ENCODE assay signal across 17 cellular contexts in the genomic region with DNA sequence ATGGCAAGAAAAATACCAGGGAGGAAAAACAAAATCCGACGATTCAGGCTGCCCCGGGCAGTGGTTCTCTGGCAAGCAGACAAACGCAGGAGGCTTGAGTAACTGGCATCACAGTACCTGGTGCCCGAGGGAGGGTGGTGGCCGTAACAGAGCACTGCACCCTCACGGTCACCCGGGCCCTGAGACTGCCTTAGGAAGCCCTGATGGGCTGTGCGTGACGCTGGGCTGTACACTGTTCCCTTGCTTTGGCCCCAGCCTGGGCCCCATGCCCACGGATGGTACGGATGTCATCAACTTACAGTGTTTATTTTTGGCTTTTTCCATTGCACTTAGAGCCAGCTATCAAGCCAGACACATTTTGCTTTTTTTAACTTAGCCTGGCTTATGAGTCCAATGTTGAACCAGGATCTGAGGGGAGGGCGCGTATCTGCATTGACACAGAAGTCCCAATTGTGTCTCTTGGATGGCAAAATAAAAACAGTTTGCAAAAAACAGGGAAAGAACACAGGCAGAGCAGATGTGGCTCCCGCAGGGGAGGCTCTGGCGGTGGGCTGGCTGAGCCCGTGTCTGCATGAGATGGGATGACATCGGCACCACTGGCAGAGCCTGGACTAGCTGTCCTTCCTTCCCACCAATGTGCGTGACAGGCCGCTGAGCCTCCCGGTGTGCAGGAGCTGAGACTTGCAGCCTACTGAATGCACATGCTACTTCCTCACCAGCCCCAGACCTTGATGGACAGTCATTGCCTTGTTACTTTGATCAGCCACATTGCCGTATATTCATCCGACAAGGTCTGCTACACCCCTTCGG.
DNase-seq lines count a peak whose midpoint lies in the region; ATAC-seq and TF ChIP-seq lines count a peak whose summit lies in the region.
"Had no signal": no experiment of that assay in that cellular context is flagged by ENCODE, and none has a peak within 500 bp of the region (broad histone marks: within the 10 kb centered on the region; RNA-seq: fewer than 3 reads in every experiment).

No MANE protein-coding gene starts in this region.

- peak overlapping the region in 1 of 2 donors; percentile 4 for H3K27ac ChIP-seq in ascending aorta
- peak overlapping the region; percentile 58 to 97 (median 90) for H3K27ac ChIP-seq in heart left ventricle
- no peak overlapping the region for H3K27ac ChIP-seq in psoas muscle
- H3K27ac ChIP-seq: ovary had no signal

- H3K4me1 Mint-ChIP-seq in stimulated activated effector memory CD8-positive, alpha-beta T cell treated with anti-CD3 and anti-CD28 coated beads, Interleukin-12 subunit alpha, Interleukin-12 subunit beta, amount 100 ng/mL, for 72 hours: no peaks in the 10 kb centered on the region
- H3K4me1 Mint-ChIP-seq: activated CD4-positive, alpha-beta T cell treated with anti-CD3 and anti-CD28 coated beads, Interleukin-2, amount 10 ng/mL, durations not matched to agents 7 days and 5 days; B cell; endodermal cell; memory B cell; stimulated activated memory B cell treated with anti-CD40 and anti-IgM and Interleukin-4, amounts not matched to agents 10 μg/mL and 1 μg/mL and 100 μg/mL, for 72 hours had no signal

- no peaks in the 10 kb centered on the region for H3K9me3 Mint-ChIP-seq in stimulated activated effector memory CD8-positive, alpha-beta T cell treated with anti-CD3 and anti-CD28 coated beads, Interleukin-12 subunit alpha, Interleukin-12 subunit beta, amount 100 ng/mL, for 72 hours
- H3K9me3 Mint-ChIP-seq: activated CD4-positive, alpha-beta T cell treated with anti-CD3 and anti-CD28 coated beads, Interleukin-2, amount 10 ng/mL, durations not matched to agents 7 days and 5 days; endodermal cell had no signal

- no peaks in the 10 kb centered on the region for H3K36me3 Mint-ChIP-seq in stimulated activated effector memory CD8-positive, alpha-beta T cell treated with anti-CD3 and anti-CD28 coated beads, Interleukin-12 subunit alpha, Interleukin-12 subunit beta, amount 100 ng/mL, for 72 hours
- H3K36me3 Mint-ChIP-seq: memory B cell; stimulated activated memory B cell treated with anti-CD40 and anti-IgM and Interleukin-4, amounts not matched to agents 10 μg/mL and 1 μg/mL and 100 μg/mL, for 72 hours had no signal

- TF ChIP-seq CTCF in ascending aorta (IDR thresholded peaks at IDR 0.05): peak in 2 of 3 experiments; percentile 20 to 32
- TF ChIP-seq CTCF in heart left ventricle (IDR thresholded peaks at IDR 0.05): peak in 9 of 12 donors; percentile 9 to 54 (median 24)
- TF ChIP-seq CTCF in psoas muscle (IDR thresholded peaks at IDR 0.05): no peak

- peaks cover 0 to 2% of the 10 kb centered on the region in 2 donors for H3K4me1 ChIP-seq in ascending aorta
- peaks cover 0 to 21% (median 12%) of the 10 kb centered on the region in 12 donors for H3K4me1 ChIP-seq in heart left ventricle
- peaks cover 10% of the 10 kb centered on the region for H3K4me1 ChIP-seq in psoas muscle

- H3K4me3 ChIP-seq in ascending aorta (no peak overlapping the region), heart left ventricle (no peak overlapping the region), psoas muscle (no peak overlapping the region)
- H3K4me3 ChIP-seq: ovary had no signal

- no peaks in the 10 kb centered on the region for H3K9me3 ChIP-seq in ascending aorta
- no peaks in the 10 kb centered on the region for H3K9me3 ChIP-seq in heart left ventricle
- no peaks in the 10 kb centered on the region for H3K9me3 ChIP-seq in psoas muscle
- H3K9me3 ChIP-seq: ovary had no signal

- H3K27me3 ChIP-seq in ascending aorta: no peaks in the 10 kb centered on the region
- H3K27me3 ChIP-seq in heart left ventricle: no peaks in the 10 kb centered on the region
- peaks cover 0 to 2% (median 0%) of the 10 kb centered on the region in 3 donors for H3K27me3 ChIP-seq in psoas muscle (ENCODE audit: insufficient read depth in 3 of 3, low read length in 2 of 3)
- H3K27me3 ChIP-seq: ovary had no signal

- 38 to 54% (median 46%) methylated on average over 24 of the region's 24 CpGs for WGBS in heart left ventricle, 4 donors
- WGBS in psoas muscle, 3 donors: 29 to 44% (median 31%) methylated on average over 23 to 24 of the region's 24 CpGs

- intact Hi-C loops in ascending aorta (cut with DNase I): no loop called here
- intact Hi-C loops in heart left ventricle (cut with DNase I): loop anchor here in 5 of 10 donors (5.0 to 10.0 kb wide), 5 partner anchors 119 to 179 kb away; no protein-coding TSS in a partner anchor
- intact Hi-C loops in psoas muscle (cut with DNase I): no loop called here

- peak; percentile 98 to 99 (median 98) for ATAC-seq in heart left ventricle
- ATAC-seq in psoas muscle: peak; percentile 78 to 99 (median 90)
- no peak for ATAC-seq in HG02938 (IDR thresholded peaks at IDR 0.05; ENCODE audit: unreplicated experiment)
- ATAC-seq in GM18867 (IDR thresholded peaks at IDR 0.05; ENCODE audit: unreplicated experiment): no peak
- ATAC-seq in stimulated activated effector memory CD8-positive, alpha-beta T cell treated with anti-CD3 and anti-CD28 coated beads, Interleukin-12 subunit alpha, Interleukin-12 subunit beta, amount 100 ng/mL, for 72 hours: no peak
- ATAC-seq: stimulated activated memory B cell treated with anti-CD40 and anti-IgM and Interleukin-4, amounts not matched to agents 10 μg/mL and 1 μg/mL and 100 μg/mL, for 72 hours had no signal

- DNase-seq in EH (ENCODE audit: low read depth) (peak; percentile 58), ascending aorta (ENCODE audit: low spot score in 2 of 2) (peak; percentile 12 to 76), heart left ventricle (peak; percentile 83 to 94 (median 85)), psoas muscle (peak; percentile 44 to 84), NAMALWA (ENCODE audit: low spot score) (no peak)
- no peak for DNase-seq in stimulated activated effector memory CD8-positive, alpha-beta T cell treated with anti-CD3 and anti-CD28 coated beads, Interleukin-12 subunit alpha, Interleukin-12 subunit beta, amount 100 ng/mL, for 72 hours (ENCODE audit: low spot score in 2 of 2)
- DNase-seq: activated CD4-positive, alpha-beta T cell treated with anti-CD3 and anti-CD28 coated beads, Interleukin-2, amount 10 ng/mL, durations not matched to agents 7 days and 5 days; anterior cingulate cortex; endodermal cell; GOT3; T-helper 2 cell had no signal

- no peak overlapping the region for H3K4me3 Mint-ChIP-seq in stimulated activated effector memory CD8-positive, alpha-beta T cell treated with anti-CD3 and anti-CD28 coated beads, Interleukin-12 subunit alpha, Interleukin-12 subunit beta, amount 100 ng/mL, for 72 hours
- H3K4me3 Mint-ChIP-seq: activated CD4-positive, alpha-beta T cell treated with anti-CD3 and anti-CD28 coated beads, Interleukin-2, amount 10 ng/mL, durations not matched to agents 7 days and 5 days; B cell; endodermal cell; memory B cell; stimulated activated memory B cell treated with anti-CD40 and anti-IgM and Interleukin-4, amounts not matched to agents 10 μg/mL and 1 μg/mL and 100 μg/mL, for 72 hours had no signal

- no peak overlapping the region for H3K27ac Mint-ChIP-seq in stimulated activated effector memory CD8-positive, alpha-beta T cell treated with anti-CD3 and anti-CD28 coated beads, Interleukin-12 subunit alpha, Interleukin-12 subunit beta, amount 100 ng/mL, for 72 hours
- H3K27ac Mint-ChIP-seq: activated CD4-positive, alpha-beta T cell treated with anti-CD3 and anti-CD28 coated beads, Interleukin-2, amount 10 ng/mL, durations not matched to agents 7 days and 5 days; B cell; endodermal cell; memory B cell; stimulated activated memory B cell treated with anti-CD40 and anti-IgM and Interleukin-4, amounts not matched to agents 10 μg/mL and 1 μg/mL and 100 μg/mL, for 72 hours had no signal

- no peaks in the 10 kb centered on the region for H3K36me3 ChIP-seq in ascending aorta
- H3K36me3 ChIP-seq in heart left ventricle: no peaks in the 10 kb centered on the region
- H3K36me3 ChIP-seq in psoas muscle (ENCODE audit: insufficient read depth in 1 of 2, low read depth in 1 of 2): no peaks in the 10 kb centered on the region
- H3K36me3 ChIP-seq: ovary had no signal

- TF ChIP-seq POLR2A in heart left ventricle (IDR thresholded peaks at IDR 0.05): no peak

Comparison
In these comparisons a context has a peak if more than half of its experiments do, and no peak if none do; other contexts are left out.
1. DNase-seq: peak in EH (single experiment), ascending aorta (2 of 2), heart left ventricle (5 of 5) and psoas muscle (2 of 2); none in stimulated activated effector memory CD8-positive, alpha-beta T cell treated with anti-CD3 and anti-CD28 coated beads, Interleukin-12 subunit alpha, Interleukin-12 subunit beta, amount 100 ng/mL, for 72 hours (0 of 2) and NAMALWA (single experiment).
2. ATAC-seq: peak in heart left ventricle (4 of 4) and psoas muscle (4 of 4); none in HG02938 (single experiment), GM18867 (single experiment) and stimulated activated effector memory CD8-positive, alpha-beta T cell treated with anti-CD3 and anti-CD28 coated beads, Interleukin-12 subunit alpha, Interleukin-12 subunit beta, amount 100 ng/mL, for 72 hours (single experiment).